Comparison of ENCODE assay signal across 22 cellular contexts in genomic region chr7:452791-453455, GRCh38.
A peak's percentile ranks its signal among the peaks of the same experiment; 100 is the strongest.
DNase-seq lines count a peak whose midpoint lies in the region; ATAC-seq, FAIRE-seq and TF ChIP-seq lines count a peak whose summit lies in the region.
"Had no signal": no experiment of that assay in that cellular context is flagged by ENCODE, and none has a peak within 500 bp of the region (broad histone marks: within the 10 kb centered on the region; RNA-seq: fewer than 3 reads in every experiment).

No MANE protein-coding gene starts in this region.

- H3K4me3 ChIP-seq in astrocyte (ENCODE audit: insufficient read depth, low read depth, low read length) (no peak overlapping the region), mesenchymal stem cell (ENCODE audit: insufficient read depth in 1 of 2, low read depth in 1 of 2, low read length in 2 of 2) (no peak overlapping the region)
- H3K4me3 ChIP-seq: A549, lower lobe of right lung, uterus had no signal

- peak overlapping the region in 1 of 2 experiments; percentile 89 for H3K14ac ChIP-seq in mesenchymal stem cell (ENCODE audit: low read length in 2 of 2)

- H2AK5ac ChIP-seq in mesenchymal stem cell (ENCODE audit: low read length, severe bottlenecking) = peak overlapping the region; percentile 64

- H2BK15ac ChIP-seq in mesenchymal stem cell (ENCODE audit: low read depth, poor library complexity, severe bottlenecking) = no peak overlapping the region

- H3K36me3 Mint-ChIP-seq in astrocyte (ENCODE audit: low read depth, unreplicated experiment) = no peaks in the 10 kb centered on the region
- H3K36me3 Mint-ChIP-seq: natural killer cell treated with Interleukin-12 subunit alpha and Interleukin-12 subunit beta and Interleukin-15 and Interleukin-18, amount 100 ng/mL, for 72 hours had no signal

- no peaks in the 10 kb centered on the region for H3K79me2 ChIP-seq in astrocyte (ENCODE audit: insufficient read depth, low read length)

- peaks cover 15% of the 10 kb centered on the region for H3K4me1 ChIP-seq in astrocyte (ENCODE audit: insufficient read depth, low read length)
- H3K4me1 ChIP-seq in mesenchymal stem cell (ENCODE audit: control insufficient read depth, insufficient read depth, low read depth, low read length) = peaks cover 40% of the 10 kb centered on the region

- FAIRE-seq in astrocyte (lab: Jason Lieb, UNC) (no peak), urothelium cell line (lab: Jason Lieb, UNC) (peak; percentile 35)
- FAIRE-seq: A549 had no signal

- peak overlapping the region; percentile 5 for H4K91ac ChIP-seq in mesenchymal stem cell (ENCODE audit: low read length)

- no peak overlapping the region for H2BK5ac ChIP-seq in mesenchymal stem cell (ENCODE audit: low read depth, low read length, poor library complexity, severe bottlenecking)

- H3K27me3 ChIP-seq in astrocyte (ENCODE audit: insufficient read depth, low read length) (peaks cover 8% of the 10 kb centered on the region), mesenchymal stem cell (ENCODE audit: control insufficient read depth in 1 of 2, insufficient read depth in 1 of 2, low read length in 2 of 2) (peaks cover 26 to 59% of the 10 kb centered on the region in 2 experiments)
- H3K27me3 ChIP-seq: uterus had no signal

- no peak overlapping the region for H3K27ac ChIP-seq in astrocyte (ENCODE audit: low read depth, low read length)
- no peak overlapping the region for H3K27ac ChIP-seq in mesenchymal stem cell (ENCODE audit: low read length, poor library complexity, severe bottlenecking)
- H3K27ac ChIP-seq: A549, lower lobe of right lung, VCaP had no signal

- intact Hi-C loops in left ventricle myocardium superior (cut with micrococcal nuclease) (no loop called here), left cardiac atrium (cut with DNase I) (no loop called here)

- DNase-seq in left ventricle myocardium superior = peak; percentile 22
- DNase-seq in left cardiac atrium = no peak
- no peak for DNase-seq in astrocyte (ENCODE audit: low read depth)
- DNase-seq in mesenchymal stem cell = no peak
- DNase-seq in urothelium cell line (ENCODE audit: low spot score) = peak; percentile 64
- no peak for DNase-seq in SKM-1 (lab: John Stamatoyannopoulos, UW; ENCODE audit: unreplicated experiment)
- DNase-seq in pons (ENCODE audit: low spot score) = no peak
- no peak for DNase-seq in cortex of kidney (lab: John Stamatoyannopoulos, UW)
- DNase-seq: activated CD4-positive, alpha-beta T cell treated with anti-CD3 and anti-CD28 coated beads, Interleukin-2, amount 50 U/mL, for 4 hours; activated naive CD4-positive, alpha-beta T cell; DMS 273 treated with DMSO at 0.1 percent for 48 hours; effector memory CD8-positive, alpha-beta T cell; GF-D8; NCI-H1105 treated with DMSO at 0.1 percent for 48 hours; NCI-H526 treated with DMSO at 0.1 percent for 48 hours; OCI-M1; SIG-M5; uterus had no signal

- H3K9me3 Mint-ChIP-seq in astrocyte (ENCODE audit: unreplicated experiment) = no peaks in the 10 kb centered on the region
- H3K9me3 Mint-ChIP-seq: effector memory CD8-positive, alpha-beta T cell; natural killer cell treated with Interleukin-12 subunit alpha and Interleukin-12 subunit beta and Interleukin-15 and Interleukin-18, amount 100 ng/mL, for 72 hours had no signal

- peak overlapping the region in 1 of 2 experiments; percentile 50 for H3K18ac ChIP-seq in mesenchymal stem cell (ENCODE audit: low read depth in 1 of 2, low read length in 2 of 2)

- H3K9me3 ChIP-seq in astrocyte (ENCODE audit: insufficient read depth, low read depth, low read length) (no peaks in the 10 kb centered on the region), mesenchymal stem cell (ENCODE audit: control insufficient read depth, low read length) (no peaks in the 10 kb centered on the region)
- H3K9me3 ChIP-seq: A549, lower lobe of right lung, uterus had no signal

- H3K4me1 Mint-ChIP-seq in astrocyte (ENCODE audit: low read depth, unreplicated experiment) = peaks cover 2% of the 10 kb centered on the region

- peak overlapping the region in 1 of 2 experiments; percentile 25 for H3K4ac ChIP-seq in mesenchymal stem cell (ENCODE audit: low read depth in 1 of 2, low read length in 2 of 2)

- H2AFZ ChIP-seq in astrocyte (ENCODE audit: low read depth, low read length) (no peak overlapping the region), mesenchymal stem cell (ENCODE audit: low read depth, low read length) (no peak overlapping the region)

- no peak overlapping the region for H2BK120ac ChIP-seq in mesenchymal stem cell (ENCODE audit: low read depth, low read length)

- H3K36me3 ChIP-seq in astrocyte (ENCODE audit: insufficient read depth, low read length) = no peaks in the 10 kb centered on the region
- no peaks in the 10 kb centered on the region for H3K36me3 ChIP-seq in mesenchymal stem cell (ENCODE audit: control insufficient read depth in 1 of 2, insufficient read depth in 2 of 2, low read depth in 1 of 2, low read length in 2 of 2)
- H3K36me3 ChIP-seq: lower lobe of right lung, uterus had no signal

- H3K79me1 ChIP-seq in mesenchymal stem cell (replicated peaks; ENCODE audit: low read length, poor library complexity, severe bottlenecking) = no peaks in the 10 kb centered on the region

- no peak overlapping the region for H3K27ac Mint-ChIP-seq in astrocyte (ENCODE audit: unreplicated experiment)
- H3K27ac Mint-ChIP-seq: effector memory CD8-positive, alpha-beta T cell; natural killer cell treated with Interleukin-12 subunit alpha and Interleukin-12 subunit beta and Interleukin-15 and Interleukin-18, amount 100 ng/mL, for 72 hours had no signal

- peak overlapping the region in 1 of 2 experiments; percentile 45 for H2BK12ac ChIP-seq in mesenchymal stem cell (ENCODE audit: low read length in 2 of 2)

- peak overlapping the region; percentile 8 for H4K8ac ChIP-seq in mesenchymal stem cell (ENCODE audit: low read length)

- H3K4me3 Mint-ChIP-seq in astrocyte (ENCODE audit: unreplicated experiment) = no peak overlapping the region
- H3K4me3 Mint-ChIP-seq: effector memory CD8-positive, alpha-beta T cell; natural killer cell treated with Interleukin-12 subunit alpha and Interleukin-12 subunit beta and Interleukin-15 and Interleukin-18, amount 100 ng/mL, for 72 hours had no signal

- 55% methylated on average over 21 of the region's 21 CpGs for WGBS in mesenchymal stem cell

- no peak for TF ChIP-seq CTCF in astrocyte (IDR thresholded peaks at IDR 0.05; ENCODE audit: insufficient read depth, low read depth, low read length)

- H3K23ac ChIP-seq in mesenchymal stem cell (ENCODE audit: low read length in 2 of 2) = no peak overlapping the region

- ATAC-seq in left ventricle myocardium superior (no peak), left cardiac atrium (no peak)
- ATAC-seq: effector memory CD8-positive, alpha-beta T cell had no signal

- no peaks in the 10 kb centered on the region for H4K20me1 ChIP-seq in astrocyte (ENCODE audit: insufficient read depth, low read length)

- peaks cover 26% of the 10 kb centered on the region for H3K27me3 Mint-ChIP-seq in astrocyte (ENCODE audit: low read depth, unreplicated experiment)

- H3K4me2 ChIP-seq in astrocyte (ENCODE audit: low read length) (peak overlapping the region; percentile 62), mesenchymal stem cell (ENCODE audit: low read length, poor library complexity, severe bottlenecking) (no peak overlapping the region)
- H3K4me2 ChIP-seq: A549 had no signal

- no peak overlapping the region for H3K9ac ChIP-seq in astrocyte (ENCODE audit: low read length)
- H3K9ac ChIP-seq in mesenchymal stem cell (ENCODE audit: low read length) = no peak overlapping the region

Comparison
In these comparisons a context has a peak if more than half of its experiments do, and no peak if none do; other contexts are left out.
1. DNase-seq: peak in left ventricle myocardium superior (single experiment) and urothelium cell line (single experiment); none in left cardiac atrium (single experiment), astrocyte (single experiment), mesenchymal stem cell (single experiment), SKM-1 (single experiment), pons (single experiment) and cortex of kidney (single experiment).